ENCODE assay signal across 27 cellular contexts in genomic region chr2:155485141-155485842, GRCh38.
A peak's percentile ranks its signal among the peaks of the same experiment; 100 is the strongest.
DNase-seq lines count a peak whose midpoint lies in the region; ATAC-seq and TF ChIP-seq lines count a peak whose summit lies in the region.
"Had no signal": no experiment of that assay in that cellular context is flagged by ENCODE, and none has a peak within 500 bp of the region (broad histone marks: within the 10 kb centered on the region; RNA-seq: fewer than 3 reads in every experiment).

No MANE protein-coding gene starts in this region.

- H3K36me3 ChIP-seq in HAP-1 (replicated peaks) (no peaks in the 10 kb centered on the region), sigmoid colon (no peaks in the 10 kb centered on the region)
- H3K36me3 ChIP-seq: adrenal gland, heart right ventricle, right atrium auricular region, upper lobe of left lung had no signal

- intact Hi-C loops in head of caudate nucleus (cut with DNase I): no loop called here
- intact Hi-C loops in sigmoid colon (cut with DNase I): no loop called here

- no peak for TF ChIP-seq CTCF in sigmoid colon (IDR thresholded peaks at IDR 0.05)

- H3K27me3 ChIP-seq in HAP-1 (ENCODE audit: low read depth): no peaks in the 10 kb centered on the region
- no peaks in the 10 kb centered on the region for H3K27me3 ChIP-seq in sigmoid colon
- H3K27me3 ChIP-seq: adrenal gland, heart right ventricle, right atrium auricular region, upper lobe of left lung had no signal

- H3K4me3 ChIP-seq in HAP-1 (no peak overlapping the region), sigmoid colon (no peak overlapping the region)
- H3K4me3 ChIP-seq: adrenal gland, heart right ventricle, right atrium auricular region, smooth muscle cell, upper lobe of left lung had no signal

- peaks cover 7% of the 10 kb centered on the region; the same call in 1 of the 2 replicates for H3K4me1 ChIP-seq in HAP-1
- no peaks in the 10 kb centered on the region for H3K4me1 ChIP-seq in sigmoid colon
- H3K4me1 ChIP-seq: adrenal gland, Caco-2, heart right ventricle, right atrium auricular region, upper lobe of left lung had no signal

- in situ Hi-C loops in HAP-1 (cut with MboI; ENCODE audit: low sequenced_read_pairs): no loop called here

- H3K27ac ChIP-seq in sigmoid colon: no peak overlapping the region
- H3K27ac ChIP-seq: adrenal gland, heart right ventricle, right atrium auricular region, upper lobe of left lung, VCaP had no signal

- 71 to 77% methylated on average over 3 of the region's 3 CpGs for WGBS in sigmoid colon, 2 donors

- DNase-seq in DMS 273 treated with DMSO at 0.1 percent for 48 hours (lab: John Stamatoyannopoulos, UW) (peak; percentile 23), HAP-1 (ENCODE audit: low spot score in 2 of 2) (peak; percentile 23 to 24), NCI-H2171 (lab: John Stamatoyannopoulos, UW) (peak; percentile 89), NCI-H748 treated with DMSO at 0.1 percent for 48 hours (lab: John Stamatoyannopoulos, UW) (peak; percentile 93), head of caudate nucleus (no peak), sigmoid colon (no peak)
- DNase-seq: activated CD4-positive, alpha-beta T cell treated with anti-CD3 and anti-CD28 coated beads for 36 hours; activated CD8-positive, alpha-beta memory T cell treated with anti-CD3 and anti-CD28 coated beads, Interleukin-2, amount 50 U/mL, for 48 hours; activated CD8-positive, alpha-beta T cell treated with anti-CD3 and anti-CD28 coated beads for 36 hours; activated naive CD4-positive, alpha-beta T cell treated with anti-CD3 and anti-CD28 coated beads for 36 hours; adrenal gland; C1 segment of cervical spinal cord; Caco-2; endodermal cell; heart right ventricle; KG1; MM.1S; NCI-H1436 treated with DMSO at 0.1 percent for 48 hours; stimulated activated naive CD4-positive, alpha-beta T cell; SW 1271; T1000; upper lobe of left lung had no signal

- no peak for ATAC-seq in GM19395 (IDR thresholded peaks at IDR 0.05; ENCODE audit: unreplicated experiment)
- ATAC-seq: activated CD4-positive, alpha-beta T cell treated with anti-CD3 and anti-CD28 coated beads for 36 hours; activated CD8-positive, alpha-beta T cell treated with anti-CD3 and anti-CD28 coated beads for 36 hours; esophagus mucosa; heart right ventricle had no signal

- no peaks in the 10 kb centered on the region for H3K9me3 ChIP-seq in HAP-1
- no peaks in the 10 kb centered on the region for H3K9me3 ChIP-seq in sigmoid colon
- H3K9me3 ChIP-seq: adrenal gland, Caco-2, right atrium auricular region, upper lobe of left lung had no signal

- no peak for TF ChIP-seq EP300 in sigmoid colon (IDR thresholded peaks at IDR 0.05)

- TF ChIP-seq POLR2A in sigmoid colon (IDR thresholded peaks at IDR 0.05): no peak

Comparison
In these comparisons a context has a peak if more than half of its experiments do, and no peak if none do; other contexts are left out.
1. DNase-seq: peak in DMS 273 treated with DMSO at 0.1 percent for 48 hours (single experiment), HAP-1 (2 of 2), NCI-H2171 (single experiment) and NCI-H748 treated with DMSO at 0.1 percent for 48 hours (single experiment); none in head of caudate nucleus (0 of 42) and sigmoid colon (single experiment).